ENCODE assay signal across 1 cellular context in genomic region chr1:153771841-153772593, GRCh38.
TF ChIP-seq lines count a peak whose summit lies in the region.

No MANE protein-coding gene starts in this region.

TF ChIP-seq in H1, 55 proteins besides CTCF, POLR2A, EP300 and RAD21:
- TF ChIP-seq MAX (IDR thresholded peaks at IDR 0.05) (peak; percentile 62; the same call in 1 of the 2 replicates), BCL11A (IDR thresholded peaks at IDR 0.05; ENCODE audit: low read depth in 2 of 2, low read length in 2 of 2) (no peak), TCF12 (IDR thresholded peaks at IDR 0.05; ENCODE audit: low read depth, low read length) (no peak), SIN3A (conservative IDR thresholded peaks at IDR 0.05 in 1 of 2, IDR thresholded peaks at IDR 0.05 in 1 of 2; ENCODE audit: low read depth in 1 of 2, low read length in 2 of 2) (0 out of 4 replicates have a peak, but pooled peaks of 1 of the 2 experiments have one; percentile 46), TEAD4 (IDR thresholded peaks at IDR 0.05; ENCODE audit: low read depth, low read length) (peak; percentile 31; the same call in 1 of the 2 replicates)
TF ChIP-seq in H1: peak in this region for 3.
